ENCODE assay signal across 8 cellular contexts in the genomic region with DNA sequence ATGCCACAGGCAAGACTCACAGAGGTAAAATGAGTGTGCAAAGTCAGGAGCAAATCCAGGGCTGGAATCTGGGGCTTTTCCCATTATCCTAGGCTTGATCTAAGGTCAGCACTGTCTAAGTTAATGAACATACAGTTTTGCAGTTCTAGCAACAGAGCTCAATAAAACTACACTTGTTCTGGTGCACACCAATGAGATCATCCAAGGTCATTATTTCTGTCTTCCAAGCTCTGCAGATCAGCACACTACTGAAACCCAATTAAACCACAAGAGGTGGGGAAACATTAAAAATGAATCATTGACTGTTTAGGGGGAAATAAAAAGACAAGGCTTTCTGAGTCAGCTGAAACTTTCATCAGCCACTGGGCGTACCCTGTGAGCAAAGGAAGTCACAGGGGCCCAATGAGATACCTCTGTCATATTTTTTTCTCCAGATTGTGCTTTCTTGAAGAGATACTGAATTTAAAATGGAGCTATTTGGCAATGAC.
DNase-seq lines count a peak whose midpoint lies in the region; ATAC-seq, FAIRE-seq and TF ChIP-seq lines count a peak whose summit lies in the region.

No MANE protein-coding gene starts in this region.

- no peaks in the 10 kb centered on the region for H3K36me3 ChIP-seq in GM06990 (ENCODE audit: control insufficient read depth, insufficient read depth, low read length)

- ATAC-seq in GM21528 (IDR thresholded peaks at IDR 0.05; ENCODE audit: low FRiP score, unreplicated experiment) (peak; percentile 41), omental fat pad (ENCODE audit: low FRiP score) (peak; percentile 89)

- TF ChIP-seq CTCF in GM06990 (IDR thresholded peaks at IDR 0.05; ENCODE audit: insufficient read depth, low read length, poor library complexity, severe bottlenecking) = no peak
- no peak for TF ChIP-seq CTCF in omental fat pad (IDR thresholded peaks at IDR 0.05)

- no peak overlapping the region for H3K4me3 ChIP-seq in GM06990 (replicated peaks; ENCODE audit: low read depth, low read length)

- peak; percentile 28 for DNase-seq in GM06990 (ENCODE audit: extremely low read depth, insufficient read length)
- DNase-seq in HTR-8/SVneo (ENCODE audit: insufficient read length, low spot score) = peak; percentile 57
- DNase-seq in caudate nucleus (lab: John Stamatoyannopoulos, UW) = no peak
- no peak for DNase-seq in omental fat pad (ENCODE audit: low spot score)
- DNase-seq in NCI-H82 (lab: John Stamatoyannopoulos, UW) = no peak
- DNase-seq in activated naive CD4-positive, alpha-beta T cell treated with Interleukin-2 at 50 U/mL for 16 hours = no peak
- no peak for DNase-seq in activated CD4-positive, CD25-positive, alpha-beta regulatory T cell treated with anti-CD3 and anti-CD28 coated beads, Interleukin-2, amount 50 U/mL, for 72 hours

- H3K27me3 ChIP-seq in GM06990 (replicated peaks; ENCODE audit: control insufficient read depth, insufficient read depth, low read length) = no peaks in the 10 kb centered on the region

- H3K27ac ChIP-seq in caudate nucleus (ENCODE audit: low read depth, low read length) = peak overlapping the region; percentile 47

- FAIRE-seq in HTR-8/SVneo (lab: Jason Lieb, UNC) = peak; percentile 82

Comparison
In these comparisons a context has a peak if more than half of its experiments do, and no peak if none do; other contexts are left out.
1. DNase-seq: peak in GM06990 (single experiment) and HTR-8/SVneo (single experiment); none in caudate nucleus (0 of 61), omental fat pad (single experiment), NCI-H82 (single experiment), activated naive CD4-positive, alpha-beta T cell treated with Interleukin-2 at 50 U/mL for 16 hours (single experiment) and activated CD4-positive, CD25-positive, alpha-beta regulatory T cell treated with anti-CD3 and anti-CD28 coated beads, Interleukin-2, amount 50 U/mL, for 72 hours (single experiment).